24 cellular contexts compared by ENCODE assay signal in the genomic region with DNA sequence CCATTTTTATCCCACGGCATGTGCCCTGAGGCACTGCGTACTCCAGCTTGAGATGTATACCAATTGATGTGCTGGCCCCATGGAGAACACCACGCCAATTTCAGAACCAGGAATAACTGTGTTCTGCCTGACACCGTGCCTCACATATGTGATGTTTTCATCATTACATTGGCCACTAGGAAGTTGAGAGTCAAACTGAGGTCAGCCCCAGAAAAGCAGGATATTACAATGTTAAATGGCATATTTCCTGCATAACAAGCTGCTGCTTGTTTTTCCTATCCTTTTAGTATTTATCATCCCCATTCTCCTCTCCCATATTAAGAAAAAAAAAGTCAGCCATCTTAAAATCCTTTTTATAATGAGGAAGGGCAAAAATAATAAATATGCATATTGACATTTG.
"Had no signal": no experiment of that assay in that cellular context is flagged by ENCODE, and none has a peak within 500 bp of the region (broad histone marks: within the 10 kb centered on the region; RNA-seq: fewer than 3 reads in every experiment).

No MANE protein-coding gene starts in this region.

- H3K4me1 ChIP-seq: SJSA1 had no signal

- H3K4me3 ChIP-seq: SJSA1 had no signal

- H3K36me3 Mint-ChIP-seq: activated CD8-positive, alpha-beta memory T cell treated with anti-CD3 and anti-CD28 coated beads, Interleukin-2, amount 10 ng/mL, durations not matched to agents 7 days and 5 days; activated naive CD8-positive, alpha-beta T cell treated with anti-CD3 and anti-CD28 coated beads for 36 hours had no signal

- H3K9me3 ChIP-seq: SJSA1 had no signal

- H3K4me3 Mint-ChIP-seq: activated CD8-positive, alpha-beta memory T cell treated with anti-CD3 and anti-CD28 coated beads, Interleukin-2, amount 10 ng/mL, durations not matched to agents 7 days and 5 days; activated naive CD4-positive, alpha-beta T cell treated with anti-CD3 and anti-CD28 coated beads for 36 hours; activated naive CD8-positive, alpha-beta T cell treated with anti-CD3 and anti-CD28 coated beads for 36 hours; activated T-helper 17 cell treated with anti-CD3 and anti-CD28 coated beads, Interleukin-2, amount 50 U/mL, for 72 hours; T-helper 2 cell treated with Interferon-gamma antibody and Interleukin-4, amounts not matched to agents 5 μg/mL and 100 μg/mL, for 36 hours had no signal

- ATAC-seq: activated CD4-positive, CD25-positive, alpha-beta regulatory T cell treated with anti-CD3 and anti-CD28 coated beads, Interleukin-2, amount 50 U/mL, for 24 hours; activated CD8-positive, alpha-beta memory T cell treated with anti-CD3 and anti-CD28 coated beads, Interleukin-2, amount 10 ng/mL, durations not matched to agents 7 days and 5 days; activated T-helper 17 cell treated with anti-CD3 and anti-CD28 coated beads, Interleukin-2, amount 50 U/mL, for 72 hours; SK-N-SH treated with all-trans-retinoic acid at 6 μM for 48 hours had no signal

- H3K27ac Mint-ChIP-seq: activated CD8-positive, alpha-beta memory T cell treated with anti-CD3 and anti-CD28 coated beads, Interleukin-2, amount 10 ng/mL, durations not matched to agents 7 days and 5 days; activated naive CD4-positive, alpha-beta T cell treated with anti-CD3 and anti-CD28 coated beads for 36 hours; activated naive CD8-positive, alpha-beta T cell treated with anti-CD3 and anti-CD28 coated beads for 36 hours; activated T-helper 17 cell treated with anti-CD3 and anti-CD28 coated beads, Interleukin-2, amount 50 U/mL, for 72 hours; T-helper 2 cell treated with Interferon-gamma antibody and Interleukin-4, amounts not matched to agents 5 μg/mL and 100 μg/mL, for 36 hours had no signal

- DNase-seq: activated CD4-positive, alpha-beta T cell treated with anti-CD3 and anti-CD28 coated beads for 48 hours; activated CD4-positive, alpha-beta T cell treated with anti-CD3 and anti-CD28 coated beads, Interleukin-2, amount 50 U/mL, for 4 hours; activated CD8-positive, alpha-beta memory T cell treated with anti-CD3 and anti-CD28 coated beads, Interleukin-2, amount 10 ng/mL, durations not matched to agents 7 days and 5 days; activated gamma-delta T cell; activated naive CD4-positive, alpha-beta T cell treated with anti-CD3 and anti-CD28 coated beads for 36 hours; activated naive CD8-positive, alpha-beta T cell treated with anti-CD3 and anti-CD28 coated beads for 36 hours; activated T-cell treated with anti-CD3 and anti-CD28 coated beads, Interleukin-2, amount 50 U/mL, for 48 hours; brain microvascular endothelial cell; MM.1S; NCI-H1105; NCI-H1436; NCI-H187; NCI-H2081; NCI-H2227 treated with DMSO at 0.1 percent for 48 hours; NCI-H446 treated with DMSO at 0.1 percent for 48 hours; NCI-H524 treated with DMSO at 0.1 percent for 48 hours; NCI-H748 treated with DMSO at 0.1 percent for 48 hours; Right ventricle myocardium superior; SW 1271 had no signal

- H3K27ac ChIP-seq: brain microvascular endothelial cell, SJSA1 had no signal

- H3K9me3 Mint-ChIP-seq: activated naive CD4-positive, alpha-beta T cell treated with anti-CD3 and anti-CD28 coated beads for 36 hours; activated naive CD8-positive, alpha-beta T cell treated with anti-CD3 and anti-CD28 coated beads for 36 hours; activated T-helper 17 cell treated with anti-CD3 and anti-CD28 coated beads, Interleukin-2, amount 50 U/mL, for 72 hours; T-helper 2 cell treated with Interferon-gamma antibody and Interleukin-4, amounts not matched to agents 5 μg/mL and 100 μg/mL, for 36 hours had no signal

- H3K27me3 ChIP-seq: brain microvascular endothelial cell, SJSA1 had no signal

- H3K4me1 Mint-ChIP-seq: activated CD8-positive, alpha-beta memory T cell treated with anti-CD3 and anti-CD28 coated beads, Interleukin-2, amount 10 ng/mL, durations not matched to agents 7 days and 5 days; activated naive CD8-positive, alpha-beta T cell treated with anti-CD3 and anti-CD28 coated beads for 36 hours; activated T-helper 17 cell treated with anti-CD3 and anti-CD28 coated beads, Interleukin-2, amount 50 U/mL, for 72 hours had no signal
